In the genomic region with DNA sequence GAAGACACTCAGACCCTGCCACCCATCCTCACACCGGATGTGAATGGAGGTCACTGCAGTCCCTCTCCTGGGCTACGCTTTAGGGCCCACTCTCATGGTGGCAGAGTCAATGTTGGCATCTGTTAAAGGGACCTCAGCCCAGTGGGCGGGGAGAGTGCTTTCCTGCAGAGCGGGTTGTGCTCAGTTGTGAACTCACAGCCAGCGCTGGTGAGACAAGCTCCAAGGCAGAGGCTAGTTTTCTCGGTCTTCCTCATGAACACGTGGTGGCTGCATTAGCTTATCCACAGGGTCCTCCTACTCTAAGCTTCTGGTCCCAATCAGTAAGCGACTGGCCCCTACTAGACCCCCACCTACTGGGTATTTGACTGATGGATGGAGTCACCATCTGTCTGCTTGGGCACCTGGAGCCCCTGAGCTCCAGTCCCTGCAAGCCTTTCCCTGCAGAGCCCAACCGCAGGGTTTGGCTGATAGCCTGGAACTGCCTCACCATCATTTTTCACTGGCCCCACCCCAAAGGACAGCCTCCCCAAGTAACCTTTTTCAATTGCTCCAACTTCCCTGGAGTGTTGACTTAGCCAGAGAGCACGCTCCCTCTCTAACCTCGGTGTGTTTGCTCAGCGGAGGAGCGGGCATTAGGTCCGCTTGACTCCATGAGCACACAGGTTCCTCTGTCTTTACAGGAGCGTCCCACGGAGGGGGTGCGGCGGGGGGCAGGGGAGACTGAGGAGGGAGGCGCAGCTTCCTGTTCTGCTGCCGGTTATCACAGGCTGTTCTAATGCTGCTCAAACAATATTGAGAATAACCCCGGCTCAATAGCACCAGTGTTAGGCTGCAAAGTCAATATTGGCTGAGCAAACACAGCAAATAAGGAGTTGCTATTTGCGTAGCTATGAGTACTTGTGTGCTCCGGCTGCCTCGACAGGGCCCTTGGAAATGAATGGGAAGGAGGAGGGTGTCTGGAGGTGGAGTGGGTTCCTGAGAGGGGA, we compare ENCODE assay signal across 1 cellular context.
TF ChIP-seq lines count a peak whose summit lies in the region.

No MANE protein-coding gene starts in this region.

TF ChIP-seq in HepG2, 621 proteins besides CTCF, POLR2A, EP300 and RAD21 (continued from another document and continues in another):
- TF ChIP-seq EED (CRISPR knock-in tag; IDR thresholded peaks at IDR 0.05) (peak; percentile 78; the same call in 1 of the 2 replicates), GTF3A (CRISPR knock-in tag; conservative IDR thresholded peaks at IDR 0.05) (no peak), RNF2 (conservative IDR thresholded peaks at IDR 0.05; ENCODE audit: low read depth) (peak; percentile 99), TP53 (CRISPR knock-in tag; conservative IDR thresholded peaks at IDR 0.05) (0 out of 2 replicates have a peak, but pooled peaks have one; percentile 25), CREM (IDR thresholded peaks at IDR 0.05) (peak; percentile 77), CREM (CRISPR knock-in tag; IDR thresholded peaks at IDR 0.05) (no peak), ZSCAN21 (CRISPR knock-in tag; IDR thresholded peaks at IDR 0.05; ENCODE audit: borderline replicate concordance) (peak; percentile 87), NFIB (CRISPR knock-in tag; IDR thresholded peaks at IDR 0.05; ENCODE audit: borderline replicate concordance) (no peak), ZSCAN31 (CRISPR knock-in tag; IDR thresholded peaks at IDR 0.05; ENCODE audit: low read depth) (peak; percentile 91), RARG (CRISPR knock-in tag; IDR thresholded peaks at IDR 0.05; ENCODE audit: low read depth) (no peak), HDAC2 (CRISPR knock-in tag; IDR thresholded peaks at IDR 0.05) (peak; percentile 100), KDM2A (CRISPR knock-in tag; IDR thresholded peaks at IDR 0.05; ENCODE audit: borderline replicate concordance, low read depth) (peak; percentile 52; the same call in 1 of the 2 replicates), PITX1 (CRISPR knock-in tag; IDR thresholded peaks at IDR 0.05) (peak; percentile 100), NR2F1 (CRISPR knock-in tag; IDR thresholded peaks at IDR 0.05) (peak; percentile 85 to 96), MAFF (IDR thresholded peaks at IDR 0.05; ENCODE audit: low read depth, low read length) (no peak), NCOA2 (CRISPR knock-in tag; IDR thresholded peaks at IDR 0.05) (peak; percentile 90), ZNF737 (CRISPR knock-in tag; IDR thresholded peaks at IDR 0.05; ENCODE audit: borderline replicate concordance) (0 out of 2 replicates have a peak, but pooled peaks have one; percentile 63), MED8 (CRISPR knock-in tag; IDR thresholded peaks at IDR 0.05; ENCODE audit: insufficient replicate concordance) (peak; percentile 46), NCOR1 (IDR thresholded peaks at IDR 0.05; ENCODE audit: borderline replicate concordance, low read length) (peak; percentile 86; the same call in 1 of the 2 replicates), ZNF530 (CRISPR knock-in tag; IDR thresholded peaks at IDR 0.05; ENCODE audit: low read depth) (no peak), FIP1L1 (IDR thresholded peaks at IDR 0.05; ENCODE audit: borderline replicate concordance, insufficient read depth, low read depth, low read length) (0 out of 2 replicates have a peak, but pooled peaks have one; percentile 40), ZNF143 (CRISPR knock-in tag; IDR thresholded peaks at IDR 0.05) (peak; percentile 71), ZNF10 (CRISPR knock-in tag; IDR thresholded peaks at IDR 0.05; ENCODE audit: borderline replicate concordance, low read depth) (no peak), ISL2 (CRISPR knock-in tag; IDR thresholded peaks at IDR 0.05) (peak; percentile 97)
- TF ChIP-seq, protein P1, sequence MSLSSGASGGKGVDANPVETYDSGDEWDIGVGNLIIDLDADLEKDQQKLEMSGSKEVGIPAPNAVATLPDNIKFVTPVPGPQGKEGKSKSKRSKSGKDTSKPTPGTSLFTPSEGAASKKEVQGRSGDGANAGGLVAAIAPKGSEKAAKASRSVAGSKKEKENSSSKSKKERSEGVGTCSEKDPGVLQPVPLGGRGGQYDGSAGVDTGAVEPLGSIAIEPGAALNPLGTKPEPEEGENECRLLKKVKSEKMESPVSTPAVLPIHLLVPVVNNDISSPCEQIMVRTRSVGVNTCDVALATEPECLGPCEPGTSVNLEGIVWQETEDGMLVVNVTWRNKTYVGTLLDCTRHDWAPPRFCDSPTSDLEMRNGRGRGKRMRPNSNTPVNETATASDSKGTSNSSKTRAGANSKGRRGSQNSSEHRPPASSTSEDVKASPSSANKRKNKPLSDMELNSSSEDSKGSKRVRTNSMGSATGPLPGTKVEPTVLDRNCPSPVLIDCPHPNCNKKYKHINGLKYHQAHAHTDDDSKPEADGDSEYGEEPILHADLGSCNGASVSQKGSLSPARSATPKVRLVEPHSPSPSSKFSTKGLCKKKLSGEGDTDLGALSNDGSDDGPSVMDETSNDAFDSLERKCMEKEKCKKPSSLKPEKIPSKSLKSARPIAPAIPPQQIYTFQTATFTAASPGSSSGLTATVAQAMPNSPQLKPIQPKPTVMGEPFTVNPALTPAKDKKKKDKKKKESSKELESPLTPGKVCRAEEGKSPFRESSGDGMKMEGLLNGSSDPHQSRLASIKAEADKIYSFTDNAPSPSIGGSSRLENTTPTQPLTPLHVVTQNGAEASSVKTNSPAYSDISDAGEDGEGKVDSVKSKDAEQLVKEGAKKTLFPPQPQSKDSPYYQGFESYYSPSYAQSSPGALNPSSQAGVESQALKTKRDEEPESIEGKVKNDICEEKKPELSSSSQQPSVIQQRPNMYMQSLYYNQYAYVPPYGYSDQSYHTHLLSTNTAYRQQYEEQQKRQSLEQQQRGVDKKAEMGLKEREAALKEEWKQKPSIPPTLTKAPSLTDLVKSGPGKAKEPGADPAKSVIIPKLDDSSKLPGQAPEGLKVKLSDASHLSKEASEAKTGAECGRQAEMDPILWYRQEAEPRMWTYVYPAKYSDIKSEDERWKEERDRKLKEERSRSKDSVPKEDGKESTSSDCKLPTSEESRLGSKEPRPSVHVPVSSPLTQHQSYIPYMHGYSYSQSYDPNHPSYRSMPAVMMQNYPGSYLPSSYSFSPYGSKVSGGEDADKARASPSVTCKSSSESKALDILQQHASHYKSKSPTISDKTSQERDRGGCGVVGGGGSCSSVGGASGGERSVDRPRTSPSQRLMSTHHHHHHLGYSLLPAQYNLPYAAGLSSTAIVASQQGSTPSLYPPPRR (CRISPR knock-in tag; IDR thresholded peaks at IDR 0.05; ENCODE audit: borderline replicate concordance), result peak; percentile 100
- TF ChIP-seq, protein P2, sequence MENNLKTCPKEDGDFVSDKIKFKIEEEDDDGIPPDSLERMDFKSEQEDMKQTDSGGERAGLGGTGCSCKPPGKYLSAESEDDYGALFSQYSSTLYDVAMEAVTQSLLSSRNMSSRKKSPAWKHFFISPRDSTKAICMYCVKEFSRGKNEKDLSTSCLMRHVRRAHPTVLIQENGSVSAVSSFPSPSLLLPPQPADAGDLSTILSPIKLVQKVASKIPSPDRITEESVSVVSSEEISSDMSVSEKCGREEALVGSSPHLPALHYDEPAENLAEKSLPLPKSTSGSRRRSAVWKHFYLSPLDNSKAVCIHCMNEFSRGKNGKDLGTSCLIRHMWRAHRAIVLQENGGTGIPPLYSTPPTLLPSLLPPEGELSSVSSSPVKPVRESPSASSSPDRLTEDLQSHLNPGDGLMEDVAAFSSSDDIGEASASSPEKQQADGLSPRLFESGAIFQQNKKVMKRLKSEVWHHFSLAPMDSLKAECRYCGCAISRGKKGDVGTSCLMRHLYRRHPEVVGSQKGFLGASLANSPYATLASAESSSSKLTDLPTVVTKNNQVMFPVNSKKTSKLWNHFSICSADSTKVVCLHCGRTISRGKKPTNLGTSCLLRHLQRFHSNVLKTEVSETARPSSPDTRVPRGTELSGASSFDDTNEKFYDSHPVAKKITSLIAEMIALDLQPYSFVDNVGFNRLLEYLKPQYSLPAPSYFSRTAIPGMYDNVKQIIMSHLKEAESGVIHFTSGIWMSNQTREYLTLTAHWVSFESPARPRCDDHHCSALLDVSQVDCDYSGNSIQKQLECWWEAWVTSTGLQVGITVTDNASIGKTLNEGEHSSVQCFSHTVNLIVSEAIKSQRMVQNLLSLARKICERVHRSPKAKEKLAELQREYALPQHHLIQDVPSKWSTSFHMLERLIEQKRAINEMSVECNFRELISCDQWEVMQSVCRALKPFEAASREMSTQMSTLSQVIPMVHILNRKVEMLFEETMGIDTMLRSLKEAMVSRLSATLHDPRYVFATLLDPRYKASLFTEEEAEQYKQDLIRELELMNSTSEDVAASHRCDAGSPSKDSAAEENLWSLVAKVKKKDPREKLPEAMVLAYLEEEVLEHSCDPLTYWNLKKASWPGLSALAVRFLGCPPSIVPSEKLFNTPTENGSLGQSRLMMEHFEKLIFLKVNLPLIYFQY (CRISPR knock-in tag; IDR thresholded peaks at IDR 0.05; ENCODE audit: borderline replicate concordance), result peak; percentile 21; the same call in 1 of the 2 replicates
- TF ChIP-seq, protein P3, sequence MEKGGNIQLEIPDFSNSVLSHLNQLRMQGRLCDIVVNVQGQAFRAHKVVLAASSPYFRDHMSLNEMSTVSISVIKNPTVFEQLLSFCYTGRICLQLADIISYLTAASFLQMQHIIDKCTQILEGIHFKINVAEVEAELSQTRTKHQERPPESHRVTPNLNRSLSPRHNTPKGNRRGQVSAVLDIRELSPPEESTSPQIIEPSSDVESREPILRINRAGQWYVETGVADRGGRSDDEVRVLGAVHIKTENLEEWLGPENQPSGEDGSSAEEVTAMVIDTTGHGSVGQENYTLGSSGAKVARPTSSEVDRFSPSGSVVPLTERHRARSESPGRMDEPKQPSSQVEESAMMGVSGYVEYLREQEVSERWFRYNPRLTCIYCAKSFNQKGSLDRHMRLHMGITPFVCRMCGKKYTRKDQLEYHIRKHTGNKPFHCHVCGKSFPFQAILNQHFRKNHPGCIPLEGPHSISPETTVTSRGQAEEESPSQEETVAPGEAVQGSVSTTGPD (CRISPR knock-in tag; IDR thresholded peaks at IDR 0.05), result no peak
- TF ChIP-seq, protein P4, sequence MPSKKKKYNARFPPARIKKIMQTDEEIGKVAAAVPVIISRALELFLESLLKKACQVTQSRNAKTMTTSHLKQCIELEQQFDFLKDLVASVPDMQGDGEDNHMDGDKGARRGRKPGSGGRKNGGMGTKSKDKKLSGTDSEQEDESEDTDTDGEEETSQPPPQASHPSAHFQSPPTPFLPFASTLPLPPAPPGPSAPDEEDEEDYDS (CRISPR knock-in tag; IDR thresholded peaks at IDR 0.05), result 0 out of 2 replicates have a peak, but pooled peaks have one; percentile 25
- TF ChIP-seq, protein P5, sequence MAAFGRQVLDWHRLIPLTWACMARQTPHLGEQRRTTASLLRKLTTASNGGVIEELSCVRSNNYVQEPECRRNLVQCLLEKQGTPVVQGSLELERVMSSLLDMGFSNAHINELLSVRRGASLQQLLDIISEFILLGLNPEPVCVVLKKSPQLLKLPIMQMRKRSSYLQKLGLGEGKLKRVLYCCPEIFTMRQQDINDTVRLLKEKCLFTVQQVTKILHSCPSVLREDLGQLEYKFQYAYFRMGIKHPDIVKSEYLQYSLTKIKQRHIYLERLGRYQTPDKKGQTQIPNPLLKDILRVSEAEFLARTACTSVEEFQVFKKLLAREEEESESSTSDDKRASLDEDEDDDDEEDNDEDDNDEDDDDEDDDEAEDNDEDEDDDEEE (CRISPR knock-in tag; IDR thresholded peaks at IDR 0.05), result no peak
- TF ChIP-seq, protein P6, sequence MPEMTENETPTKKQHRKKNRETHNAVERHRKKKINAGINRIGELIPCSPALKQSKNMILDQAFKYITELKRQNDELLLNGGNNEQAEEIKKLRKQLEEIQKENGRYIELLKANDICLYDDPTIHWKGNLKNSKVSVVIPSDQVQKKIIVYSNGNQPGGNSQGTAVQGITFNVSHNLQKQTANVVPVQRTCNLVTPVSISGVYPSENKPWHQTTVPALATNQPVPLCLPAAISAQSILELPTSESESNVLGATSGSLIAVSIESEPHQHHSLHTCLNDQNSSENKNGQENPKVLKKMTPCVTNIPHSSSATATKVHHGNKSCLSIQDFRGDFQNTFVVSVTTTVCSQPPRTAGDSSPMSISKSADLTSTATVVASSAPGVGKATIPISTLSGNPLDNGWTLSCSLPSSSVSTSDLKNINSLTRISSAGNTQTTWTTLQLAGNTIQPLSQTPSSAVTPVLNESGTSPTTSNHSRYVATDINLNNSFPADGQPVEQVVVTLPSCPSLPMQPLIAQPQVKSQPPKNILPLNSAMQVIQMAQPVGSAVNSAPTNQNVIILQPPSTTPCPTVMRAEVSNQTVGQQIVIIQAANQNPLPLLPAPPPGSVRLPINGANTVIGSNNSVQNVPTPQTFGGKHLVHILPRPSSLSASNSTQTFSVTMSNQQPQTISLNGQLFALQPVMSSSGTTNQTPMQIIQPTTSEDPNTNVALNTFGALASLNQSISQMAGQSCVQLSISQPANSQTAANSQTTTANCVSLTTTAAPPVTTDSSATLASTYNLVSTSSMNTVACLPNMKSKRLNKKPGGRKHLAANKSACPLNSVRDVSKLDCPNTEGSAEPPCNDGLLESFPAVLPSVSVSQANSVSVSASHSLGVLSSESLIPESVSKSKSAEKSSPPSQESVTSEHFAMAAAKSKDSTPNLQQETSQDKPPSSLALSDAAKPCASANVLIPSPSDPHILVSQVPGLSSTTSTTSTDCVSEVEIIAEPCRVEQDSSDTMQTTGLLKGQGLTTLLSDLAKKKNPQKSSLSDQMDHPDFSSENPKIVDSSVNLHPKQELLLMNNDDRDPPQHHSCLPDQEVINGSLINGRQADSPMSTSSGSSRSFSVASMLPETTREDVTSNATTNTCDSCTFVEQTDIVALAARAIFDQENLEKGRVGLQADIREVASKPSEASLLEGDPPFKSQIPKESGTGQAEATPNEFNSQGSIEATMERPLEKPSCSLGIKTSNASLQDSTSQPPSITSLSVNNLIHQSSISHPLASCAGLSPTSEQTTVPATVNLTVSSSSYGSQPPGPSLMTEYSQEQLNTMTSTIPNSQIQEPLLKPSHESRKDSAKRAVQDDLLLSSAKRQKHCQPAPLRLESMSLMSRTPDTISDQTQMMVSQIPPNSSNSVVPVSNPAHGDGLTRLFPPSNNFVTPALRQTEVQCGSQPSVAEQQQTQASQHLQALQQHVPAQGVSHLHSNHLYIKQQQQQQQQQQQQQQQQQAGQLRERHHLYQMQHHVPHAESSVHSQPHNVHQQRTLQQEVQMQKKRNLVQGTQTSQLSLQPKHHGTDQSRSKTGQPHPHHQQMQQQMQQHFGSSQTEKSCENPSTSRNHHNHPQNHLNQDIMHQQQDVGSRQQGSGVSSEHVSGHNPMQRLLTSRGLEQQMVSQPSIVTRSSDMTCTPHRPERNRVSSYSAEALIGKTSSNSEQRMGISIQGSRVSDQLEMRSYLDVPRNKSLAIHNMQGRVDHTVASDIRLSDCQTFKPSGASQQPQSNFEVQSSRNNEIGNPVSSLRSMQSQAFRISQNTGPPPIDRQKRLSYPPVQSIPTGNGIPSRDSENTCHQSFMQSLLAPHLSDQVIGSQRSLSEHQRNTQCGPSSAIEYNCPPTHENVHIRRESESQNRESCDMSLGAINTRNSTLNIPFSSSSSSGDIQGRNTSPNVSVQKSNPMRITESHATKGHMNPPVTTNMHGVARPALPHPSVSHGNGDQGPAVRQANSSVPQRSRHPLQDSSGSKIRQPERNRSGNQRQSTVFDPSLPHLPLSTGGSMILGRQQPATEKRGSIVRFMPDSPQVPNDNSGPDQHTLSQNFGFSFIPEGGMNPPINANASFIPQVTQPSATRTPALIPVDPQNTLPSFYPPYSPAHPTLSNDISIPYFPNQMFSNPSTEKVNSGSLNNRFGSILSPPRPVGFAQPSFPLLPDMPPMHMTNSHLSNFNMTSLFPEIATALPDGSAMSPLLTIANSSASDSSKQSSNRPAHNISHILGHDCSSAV (CRISPR knock-in tag; IDR thresholded peaks at IDR 0.05; ENCODE audit: borderline replicate concordance), result no peak
